ENCODE assay signal across 8 cellular contexts in the genomic region with DNA sequence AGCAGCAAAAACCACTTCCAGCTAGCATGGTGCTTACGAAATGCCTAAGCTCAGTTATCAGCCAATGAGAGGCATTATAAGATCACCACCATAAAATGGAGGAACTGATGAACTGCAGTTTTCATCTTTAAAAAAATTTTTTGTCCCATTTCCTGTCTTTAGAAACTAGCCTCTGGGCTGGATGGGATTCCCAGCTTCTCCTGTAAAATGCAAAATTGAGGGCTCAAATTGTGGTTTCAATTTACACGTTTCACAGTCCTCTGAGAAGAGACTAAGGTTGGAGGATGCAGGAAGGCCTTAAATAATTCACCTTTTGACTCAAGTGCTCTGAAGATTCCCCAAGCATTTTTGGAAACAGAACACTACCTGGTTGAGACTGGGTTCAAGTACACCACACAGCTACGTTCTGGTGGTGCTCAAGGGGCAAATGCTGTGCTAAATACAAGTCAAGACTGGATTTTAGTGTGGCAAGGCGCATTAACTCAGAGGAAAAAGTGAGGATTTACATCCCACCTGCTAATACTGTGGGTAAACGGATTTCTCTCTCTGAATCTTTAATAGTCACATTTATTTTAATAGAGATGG. TPM values are rescaled to one million over a fixed set of nuclear protein-coding genes. Genes with fewer than 3 reads are reported as not detected.
DNase-seq lines count a peak whose midpoint lies in the region; ATAC-seq, FAIRE-seq and TF ChIP-seq lines count a peak whose summit lies in the region.

No MANE protein-coding gene starts in this region.

- peak overlapping the region; percentile 86 to 96 (median 92) for H3K4me3 Mint-ChIP-seq in CD4-positive, alpha-beta memory T cell

- TF ChIP-seq CTCF in VCaP (conservative IDR thresholded peaks at IDR 0.05) (no peak), pancreas (IDR thresholded peaks at IDR 0.05) (no peak)

- no peaks in the 10 kb centered on the region for H3K27me3 Mint-ChIP-seq in CD4-positive, alpha-beta memory T cell

- CTCF ChIA-PET in CD4-positive, alpha-beta memory T cell (lab: Charles Lee; ENCODE audit: partially characterized antibody): interaction anchor here (1.0 to 4.7 kb wide), 7 partner anchors 20 to 390 kb away, joined by 3 to 48 read pairs (median 6); partner anchors contain the start of gene ZNF33A

- FAIRE-seq in pancreas (lab: Jason Lieb, UNC): no peak

- intact Hi-C loops in CD4-positive, alpha-beta memory T cell (cut with micrococcal nuclease): loop anchor here (10.0 kb wide), 1 partner anchor 379 kb away; no protein-coding TSS in a partner anchor
- intact Hi-C loops in pancreas (cut with DNase I): no loop called here

- peaks cover 20 to 31% (median 26%) of the 10 kb centered on the region in 4 donors for H3K4me1 Mint-ChIP-seq in CD4-positive, alpha-beta memory T cell

- H3K4me3 ChIP-seq in CD4-positive, alpha-beta memory T cell (ENCODE audit: low read length in 2 of 2): peak overlapping the region; percentile 77 to 85
- H3K4me3 ChIP-seq in pancreas: peak overlapping the region; percentile 42 to 89 (median 77)

- peaks cover 22% of the 10 kb centered on the region for H3K4me1 ChIP-seq in CD4-positive, alpha-beta memory T cell (ENCODE audit: insufficient read depth, low read length)
- peaks cover 0 to 5% (median 4%) of the 10 kb centered on the region in 3 donors for H3K4me1 ChIP-seq in pancreas

- peak in 1 of 4 donors; percentile 2 for ATAC-seq in pancreas

- peak overlapping the region; percentile 94 for H3K27ac ChIP-seq in CD4-positive, alpha-beta memory T cell (ENCODE audit: low read depth, low read length)
- H3K27ac ChIP-seq in VCaP (peak overlapping the region; percentile 94), pancreas (peak overlapping the region; percentile 94 to 99 (median 98))

- peak in 4 of 5 donors; percentile 19 to 29 (median 25) for DNase-seq in CD4-positive, alpha-beta memory T cell
- DNase-seq in HT-29 (ENCODE audit: low spot score): peak; percentile 7
- DNase-seq in fibroblast of peridontal ligament (ENCODE audit: extremely low read depth): peak; percentile 47
- no peak for DNase-seq in pancreas
- no peak for DNase-seq in GOT3 (lab: John Stamatoyannopoulos, UW)
- DNase-seq in HPDE6-E6E7 (ENCODE audit: extremely low spot score): no peak
- no peak for DNase-seq in ecto neural progenitor cell (ENCODE audit: low spot score)

- H3K27ac Mint-ChIP-seq in CD4-positive, alpha-beta memory T cell: peak overlapping the region; percentile 96 to 99 (median 97)

- 17 to 25% methylated on average over 5 of the region's 5 CpGs for WGBS in pancreas, 2 donors

- H3K27me3 ChIP-seq in CD4-positive, alpha-beta memory T cell (ENCODE audit: insufficient read depth, low read length): no peaks in the 10 kb centered on the region
- H3K27me3 ChIP-seq in pancreas: no peaks in the 10 kb centered on the region

- peaks cover 7 to 8% of the 10 kb centered on the region in 2 donors for H3K36me3 Mint-ChIP-seq in CD4-positive, alpha-beta memory T cell

- H3K9me3 Mint-ChIP-seq in CD4-positive, alpha-beta memory T cell: no peaks in the 10 kb centered on the region

- H3K36me3 ChIP-seq in CD4-positive, alpha-beta memory T cell (ENCODE audit: insufficient read depth, low read length): no peaks in the 10 kb centered on the region
- H3K36me3 ChIP-seq in pancreas: no peaks in the 10 kb centered on the region

- no peaks in the 10 kb centered on the region for H3K9me3 ChIP-seq in CD4-positive, alpha-beta memory T cell (ENCODE audit: control insufficient read depth in 1 of 2, low read length in 2 of 2)
- no peaks in the 10 kb centered on the region for H3K9me3 ChIP-seq in pancreas

- POLR2A ChIA-PET in CD4-positive, alpha-beta memory T cell (lab: Charles Lee; ENCODE audit: partially characterized antibody): interaction anchor here (1.1 to 3.7 kb wide), 9 partner anchors 10 to 427 kb away, joined by 3 to 63 read pairs (median 6); partner anchors contain the start of genes ZNF248, ZNF33A and ZNF37A

RNA-seq across cellular contexts. Expression of gene ZNF25, which starts 0.9 kb away (rescaled TPM):
- 10 to 100 TPM; 13.6 to 14.7 TPM for total RNA-seq in CD4-positive, alpha-beta memory T cell
- polyA plus RNA-seq in CD4-positive, alpha-beta memory T cell: 1 to 10 TPM; 6.1 to 6.6 TPM
- total RNA-seq in HT-29 (2014; rRNA removed; shearing (Covaris generic)): 0.15 and 0.60 TPM in 2 replicates
- total RNA-seq in pancreas: 1 to 10 TPM; 2.9 to 5.2 (median 3.9) TPM
- polyA plus RNA-seq in pancreas: 1 to 10 TPM; 3.6 to 7.8 TPM

RNA-seq across cellular contexts. Expression of gene ZNF33A, which starts 35.0 kb away (rescaled TPM):
- total RNA-seq in CD4-positive, alpha-beta memory T cell: 10 to 100 TPM; 69.0 to 71.4 TPM
- polyA plus RNA-seq in CD4-positive, alpha-beta memory T cell: 10 to 100 TPM; 14.3 to 27.2 TPM
- 7.3 and 18.6 TPM in 2 replicates for total RNA-seq in HT-29 (2014; rRNA removed; shearing (Covaris generic))
- total RNA-seq in pancreas: 10 to 100 TPM; 16.6 to 32.1 (median 20.3) TPM
- 10 to 100 TPM in 1 of 2 donors, 1 to 10 TPM in 1; 9.7 to 15.7 TPM for polyA plus RNA-seq in pancreas

Comparison
In these comparisons a context has a peak if more than half of its experiments do, and no peak if none do; other contexts are left out.
1. DNase-seq: peak in CD4-positive, alpha-beta memory T cell (4 of 5), HT-29 (single experiment) and fibroblast of peridontal ligament (single experiment); none in pancreas (0 of 6), GOT3 (single experiment), HPDE6-E6E7 (single experiment) and ecto neural progenitor cell (single experiment).
2. Peak in every context shown above with its lines, with median percentiles within 50 percentile points of each other: H3K27ac ChIP-seq.